Comparison of ENCODE assay signal across 20 cellular contexts in genomic region chr1:55723001-55723400, GRCh38.
"Had no signal": no experiment of that assay in that cellular context is flagged by ENCODE, and none has a peak within 500 bp of the region (broad histone marks: within the 10 kb centered on the region; RNA-seq: fewer than 3 reads in every experiment).

No MANE protein-coding gene starts in this region.

- H3K4me1 Mint-ChIP-seq: naive B cell; stimulated activated naive B cell treated with anti-CD40 and anti-IgM and Interleukin-4, amounts not matched to agents 10 μg/mL and 1 μg/mL and 100 μg/mL, for 72 hours; stimulated activated naive CD8-positive, alpha-beta T cell treated with anti-CD3 and anti-CD28 coated beads, Interleukin-15, amount 100 ng/mL, for 72 hours had no signal

- H3K36me3 ChIP-seq: esophagus muscularis mucosa, tibial nerve, upper lobe of right lung, vagina had no signal

- H3K36me3 Mint-ChIP-seq: naive B cell; stimulated activated naive B cell treated with anti-CD40 and anti-IgM and Interleukin-4, amounts not matched to agents 10 μg/mL and 1 μg/mL and 100 μg/mL, for 72 hours had no signal

- H3K27me3 ChIP-seq: esophagus muscularis mucosa, foreskin keratinocyte, testis, tibial nerve, upper lobe of right lung, vagina had no signal

- H3K4me1 ChIP-seq: foreskin keratinocyte had no signal

- H3K9me3 Mint-ChIP-seq: nephron; stimulated activated naive B cell treated with anti-CD40 and anti-IgM and Interleukin-4, amounts not matched to agents 10 μg/mL and 1 μg/mL and 100 μg/mL, for 72 hours; stimulated activated naive CD8-positive, alpha-beta T cell treated with anti-CD3 and anti-CD28 coated beads, Interleukin-15, amount 100 ng/mL, for 72 hours had no signal

- DNase-seq: effector memory CD8-positive, alpha-beta T cell; foreskin keratinocyte; kidney glomerular epithelial cell; mesendoderm; naive B cell; occipital lobe; psoas muscle; stimulated activated CD4-positive, alpha-beta T cell treated with anti-CD3 and anti-CD28 coated beads, Interleukin-2, amount 100 ng/mL, for 24 hours; stimulated activated CD4-positive, alpha-beta T cell treated with anti-CD3 and anti-CD28 coated beads, Interleukin-4, amount 100 ng/mL, for 4 hours; stimulated activated naive B cell treated with anti-CD40 and anti-IgM and Interleukin-4, amounts not matched to agents 10 μg/mL and 1 μg/mL and 100 μg/mL, for 72 hours; stimulated activated naive CD8-positive, alpha-beta T cell treated with anti-CD3 and anti-CD28 coated beads, Interleukin-15, amount 100 ng/mL, for 72 hours; testis; upper lobe of right lung had no signal

- H3K27ac Mint-ChIP-seq: effector memory CD8-positive, alpha-beta T cell; naive B cell; nephron; stimulated activated naive B cell treated with anti-CD40 and anti-IgM and Interleukin-4, amounts not matched to agents 10 μg/mL and 1 μg/mL and 100 μg/mL, for 72 hours; stimulated activated naive CD8-positive, alpha-beta T cell treated with anti-CD3 and anti-CD28 coated beads, Interleukin-15, amount 100 ng/mL, for 72 hours had no signal

- H3K4me3 ChIP-seq: esophagus muscularis mucosa, psoas muscle, skin epidermis, testis, tibial nerve, upper lobe of right lung, vagina had no signal

- H3K9me3 ChIP-seq: esophagus muscularis mucosa, psoas muscle, testis, tibial nerve, upper lobe of right lung, vagina had no signal

- H3K4me3 Mint-ChIP-seq: effector memory CD8-positive, alpha-beta T cell; naive B cell; nephron; stimulated activated naive B cell treated with anti-CD40 and anti-IgM and Interleukin-4, amounts not matched to agents 10 μg/mL and 1 μg/mL and 100 μg/mL, for 72 hours; stimulated activated naive CD8-positive, alpha-beta T cell treated with anti-CD3 and anti-CD28 coated beads, Interleukin-15, amount 100 ng/mL, for 72 hours had no signal

- ATAC-seq: effector memory CD8-positive, alpha-beta T cell; foreskin keratinocyte; psoas muscle; sciatic nerve; stimulated activated naive B cell treated with anti-CD40 and anti-IgM and Interleukin-4, amounts not matched to agents 10 μg/mL and 1 μg/mL and 100 μg/mL, for 72 hours; stimulated activated naive CD8-positive, alpha-beta T cell treated with anti-CD3 and anti-CD28 coated beads, Interleukin-15, amount 100 ng/mL, for 72 hours; upper lobe of right lung had no signal

- H3K27ac ChIP-seq: epithelial cell of prostate, foreskin keratinocyte, psoas muscle, testis, tibial nerve, upper lobe of right lung, vagina had no signal
